Comparison of ENCODE assay signal across 1 cellular context in the genomic region with DNA sequence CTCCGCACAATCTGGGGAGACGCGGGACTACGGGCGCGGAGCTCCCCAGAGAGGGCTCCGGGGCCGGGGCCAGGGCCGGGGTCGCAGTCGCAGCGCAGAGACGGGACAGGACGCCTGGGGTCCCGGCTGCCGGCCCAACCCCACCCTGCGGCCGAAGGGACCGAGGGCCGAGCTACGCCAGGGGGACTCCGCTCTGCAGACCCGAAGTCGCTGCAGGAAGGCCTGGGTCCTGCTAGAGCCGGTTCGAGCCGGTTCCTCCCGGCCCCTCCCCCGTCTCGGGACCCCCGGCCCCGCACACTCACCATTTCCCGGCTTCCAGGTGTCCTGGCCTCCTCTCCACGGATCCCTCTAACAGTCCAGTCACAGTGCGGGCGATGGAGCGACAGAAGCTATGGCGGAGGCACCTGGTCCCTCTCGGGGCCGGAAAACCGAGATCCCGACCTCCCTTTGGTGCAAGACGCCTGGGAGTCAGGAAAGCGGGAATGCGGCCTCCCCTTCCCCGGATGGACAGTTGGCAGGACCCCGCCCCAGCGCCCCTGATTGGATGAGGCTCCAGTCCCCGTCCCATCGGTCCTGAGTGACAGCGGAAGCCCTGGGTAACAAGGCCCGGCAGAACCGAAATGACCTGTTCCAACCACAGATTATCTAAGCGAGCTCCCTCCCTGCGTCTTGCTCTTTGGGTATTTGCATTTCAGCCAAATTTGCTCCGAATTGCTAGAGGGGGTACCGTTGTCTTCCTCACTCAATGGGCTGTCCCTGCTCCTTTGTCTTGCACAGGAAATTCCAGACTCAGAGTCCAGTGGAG.
TF ChIP-seq lines count a peak whose summit lies in the region.

A gene (minus strand): TSS at position 481 of the 805 bp plus-strand sequence. CDS start 176 bp downstream, at position 305.

TF ChIP-seq in HepG2, 621 proteins besides CTCF, POLR2A, EP300 and RAD21 (continued from another document and continues in another):
- peak; percentile 62 for TF ChIP-seq XRCC5 (optimal IDR thresholded peaks at IDR 0.05; ENCODE audit: low read length)
- TF ChIP-seq ZZZ3 (CRISPR knock-in tag; IDR thresholded peaks at IDR 0.05; ENCODE audit: borderline replicate concordance): peak; percentile 39; the same call in 1 of the 2 replicates
- TF ChIP-seq, protein P1, sequence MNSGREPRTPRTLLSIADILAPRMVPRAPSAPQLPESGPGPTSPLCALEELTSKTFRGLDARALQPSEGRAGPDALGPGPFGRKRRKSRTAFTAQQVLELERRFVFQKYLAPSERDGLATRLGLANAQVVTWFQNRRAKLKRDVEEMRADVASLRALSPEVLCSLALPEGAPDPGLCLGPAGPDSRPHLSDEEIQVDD (CRISPR knock-in tag; IDR thresholded peaks at IDR 0.05; ENCODE audit: borderline replicate concordance): no peak
- no peak for TF ChIP-seq PHB2 (IDR thresholded peaks at IDR 0.05; ENCODE audit: partially characterized antibody)
- no peak for TF ChIP-seq EED (CRISPR knock-in tag; IDR thresholded peaks at IDR 0.05)
- no peak for TF ChIP-seq TP53 (CRISPR knock-in tag; conservative IDR thresholded peaks at IDR 0.05)
- TF ChIP-seq GTF2F1 (IDR thresholded peaks at IDR 0.05; ENCODE audit: low read length): no peak
- TF ChIP-seq RFX1 (IDR thresholded peaks at IDR 0.05): no peak
- TF ChIP-seq, protein P2, sequence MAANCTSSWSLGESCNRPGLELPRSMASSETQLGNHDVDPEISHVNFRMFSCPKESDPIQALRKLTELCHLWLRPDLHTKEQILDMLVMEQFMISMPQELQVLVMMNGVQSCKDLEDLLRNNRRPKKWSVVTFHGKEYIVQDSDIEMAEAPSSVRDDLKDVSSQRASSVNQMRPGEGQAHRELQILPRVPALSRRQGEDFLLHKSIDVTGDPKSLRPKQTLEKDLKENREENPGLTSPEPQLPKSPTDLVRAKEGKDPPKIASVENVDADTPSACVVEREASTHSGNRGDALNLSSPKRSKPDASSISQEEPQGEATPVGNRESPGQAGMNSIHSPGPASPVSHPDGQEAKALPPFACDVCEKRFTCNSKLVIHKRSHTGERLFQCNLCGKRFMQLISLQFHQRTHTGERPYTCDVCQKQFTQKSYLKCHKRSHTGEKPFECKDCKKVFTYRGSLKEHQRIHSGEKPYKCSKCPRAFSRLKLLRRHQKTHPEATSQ (CRISPR knock-in tag; IDR thresholded peaks at IDR 0.05; ENCODE audit: borderline replicate concordance): no peak
- TF ChIP-seq HNRNPL (IDR thresholded peaks at IDR 0.05; ENCODE audit: low read depth, low read length): no peak
- TF ChIP-seq HMG20A (CRISPR knock-in tag; IDR thresholded peaks at IDR 0.05; ENCODE audit: borderline replicate concordance): no peak
- TF ChIP-seq, protein P3, sequence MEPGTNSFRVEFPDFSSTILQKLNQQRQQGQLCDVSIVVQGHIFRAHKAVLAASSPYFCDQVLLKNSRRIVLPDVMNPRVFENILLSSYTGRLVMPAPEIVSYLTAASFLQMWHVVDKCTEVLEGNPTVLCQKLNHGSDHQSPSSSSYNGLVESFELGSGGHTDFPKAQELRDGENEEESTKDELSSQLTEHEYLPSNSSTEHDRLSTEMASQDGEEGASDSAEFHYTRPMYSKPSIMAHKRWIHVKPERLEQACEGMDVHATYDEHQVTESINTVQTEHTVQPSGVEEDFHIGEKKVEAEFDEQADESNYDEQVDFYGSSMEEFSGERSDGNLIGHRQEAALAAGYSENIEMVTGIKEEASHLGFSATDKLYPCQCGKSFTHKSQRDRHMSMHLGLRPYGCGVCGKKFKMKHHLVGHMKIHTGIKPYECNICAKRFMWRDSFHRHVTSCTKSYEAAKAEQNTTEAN (CRISPR knock-in tag; conservative IDR thresholded peaks at IDR 0.05): no peak
- TF ChIP-seq, protein P4, sequence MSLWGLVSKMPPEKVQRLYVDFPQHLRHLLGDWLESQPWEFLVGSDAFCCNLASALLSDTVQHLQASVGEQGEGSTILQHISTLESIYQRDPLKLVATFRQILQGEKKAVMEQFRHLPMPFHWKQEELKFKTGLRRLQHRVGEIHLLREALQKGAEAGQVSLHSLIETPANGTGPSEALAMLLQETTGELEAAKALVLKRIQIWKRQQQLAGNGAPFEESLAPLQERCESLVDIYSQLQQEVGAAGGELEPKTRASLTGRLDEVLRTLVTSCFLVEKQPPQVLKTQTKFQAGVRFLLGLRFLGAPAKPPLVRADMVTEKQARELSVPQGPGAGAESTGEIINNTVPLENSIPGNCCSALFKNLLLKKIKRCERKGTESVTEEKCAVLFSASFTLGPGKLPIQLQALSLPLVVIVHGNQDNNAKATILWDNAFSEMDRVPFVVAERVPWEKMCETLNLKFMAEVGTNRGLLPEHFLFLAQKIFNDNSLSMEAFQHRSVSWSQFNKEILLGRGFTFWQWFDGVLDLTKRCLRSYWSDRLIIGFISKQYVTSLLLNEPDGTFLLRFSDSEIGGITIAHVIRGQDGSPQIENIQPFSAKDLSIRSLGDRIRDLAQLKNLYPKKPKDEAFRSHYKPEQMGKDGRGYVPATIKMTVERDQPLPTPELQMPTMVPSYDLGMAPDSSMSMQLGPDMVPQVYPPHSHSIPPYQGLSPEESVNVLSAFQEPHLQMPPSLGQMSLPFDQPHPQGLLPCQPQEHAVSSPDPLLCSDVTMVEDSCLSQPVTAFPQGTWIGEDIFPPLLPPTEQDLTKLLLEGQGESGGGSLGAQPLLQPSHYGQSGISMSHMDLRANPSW (CRISPR knock-in tag; IDR thresholded peaks at IDR 0.05; ENCODE audit: borderline replicate concordance): no peak
- TF ChIP-seq HOXA7 (CRISPR knock-in tag; IDR thresholded peaks at IDR 0.05): no peak
- TF ChIP-seq ADNP (CRISPR knock-in tag; IDR thresholded peaks at IDR 0.05): no peak
- no peak for TF ChIP-seq MAFG (CRISPR knock-in tag; IDR thresholded peaks at IDR 0.05)
- peak; percentile 52; the same call in 1 of the 2 replicates for TF ChIP-seq PHF21A (CRISPR knock-in tag; IDR thresholded peaks at IDR 0.05)
- 0 out of 2 replicates have a peak, but pooled peaks have one; percentile 39 for TF ChIP-seq ZNF34 (CRISPR knock-in tag; IDR thresholded peaks at IDR 0.05; ENCODE audit: borderline replicate concordance)
- no peak for TF ChIP-seq BHLHE40 (IDR thresholded peaks at IDR 0.05; ENCODE audit: low read length)
- TF ChIP-seq, protein P5, sequence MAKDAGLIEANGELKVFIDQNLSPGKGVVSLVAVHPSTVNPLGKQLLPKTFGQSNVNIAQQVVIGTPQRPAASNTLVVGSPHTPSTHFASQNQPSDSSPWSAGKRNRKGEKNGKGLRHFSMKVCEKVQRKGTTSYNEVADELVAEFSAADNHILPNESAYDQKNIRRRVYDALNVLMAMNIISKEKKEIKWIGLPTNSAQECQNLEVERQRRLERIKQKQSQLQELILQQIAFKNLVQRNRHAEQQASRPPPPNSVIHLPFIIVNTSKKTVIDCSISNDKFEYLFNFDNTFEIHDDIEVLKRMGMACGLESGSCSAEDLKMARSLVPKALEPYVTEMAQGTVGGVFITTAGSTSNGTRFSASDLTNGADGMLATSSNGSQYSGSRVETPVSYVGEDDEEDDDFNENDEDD (CRISPR knock-in tag; IDR thresholded peaks at IDR 0.05; ENCODE audit: borderline replicate concordance): peak; percentile 38; the same call in 1 of the 2 replicates
- no peak; the same call in 1 of the 2 replicates for TF ChIP-seq STAG1 (CRISPR knock-in tag; IDR thresholded peaks at IDR 0.05)
- TF ChIP-seq ZNF207 (IDR thresholded peaks at IDR 0.05; ENCODE audit: borderline replicate concordance): no peak
- TF ChIP-seq FOXK2 (IDR thresholded peaks at IDR 0.05): no peak
- TF ChIP-seq, protein P6, sequence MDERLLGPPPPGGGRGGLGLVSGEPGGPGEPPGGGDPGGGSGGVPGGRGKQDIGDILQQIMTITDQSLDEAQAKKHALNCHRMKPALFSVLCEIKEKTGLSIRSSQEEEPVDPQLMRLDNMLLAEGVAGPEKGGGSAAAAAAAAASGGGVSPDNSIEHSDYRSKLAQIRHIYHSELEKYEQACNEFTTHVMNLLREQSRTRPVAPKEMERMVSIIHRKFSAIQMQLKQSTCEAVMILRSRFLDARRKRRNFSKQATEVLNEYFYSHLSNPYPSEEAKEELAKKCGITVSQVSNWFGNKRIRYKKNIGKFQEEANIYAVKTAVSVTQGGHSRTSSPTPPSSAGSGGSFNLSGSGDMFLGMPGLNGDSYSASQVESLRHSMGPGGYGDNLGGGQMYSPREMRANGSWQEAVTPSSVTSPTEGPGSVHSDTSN (CRISPR knock-in tag; IDR thresholded peaks at IDR 0.05): peak; percentile 89
- peak; percentile 32; the same call in 1 of the 2 replicates for TF ChIP-seq MXD4 (CRISPR knock-in tag; IDR thresholded peaks at IDR 0.05)
- 0 out of 2 replicates have a peak, but pooled peaks have one; percentile 44 for TF ChIP-seq MEIS2 (CRISPR knock-in tag; IDR thresholded peaks at IDR 0.05)
- TF ChIP-seq NPAS2 (CRISPR knock-in tag; IDR thresholded peaks at IDR 0.05; ENCODE audit: borderline replicate concordance): no peak
- no peak for TF ChIP-seq ZBTB1 (CRISPR knock-in tag; IDR thresholded peaks at IDR 0.05; ENCODE audit: borderline replicate concordance)
- TF ChIP-seq ZNF543 (CRISPR knock-in tag; IDR thresholded peaks at IDR 0.05): peak; percentile 74; the same call in 1 of the 2 replicates
- no peak for TF ChIP-seq ZMAT3 (CRISPR knock-in tag; conservative IDR thresholded peaks at IDR 0.05)
- TF ChIP-seq GATA4 (IDR thresholded peaks at IDR 0.05; ENCODE audit: borderline replicate concordance, low read depth): peak; percentile 47; the same call in 1 of the 2 replicates
- TF ChIP-seq, protein P7, sequence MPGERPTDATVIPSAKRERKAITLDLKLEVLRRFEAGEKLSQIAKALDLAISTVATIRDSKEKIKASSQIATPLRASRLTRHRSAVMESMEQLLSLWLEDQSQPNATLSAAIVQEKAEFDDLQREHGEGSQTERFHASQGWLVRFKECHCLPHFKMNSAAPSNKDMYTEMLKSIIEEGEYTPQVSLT (CRISPR knock-in tag; IDR thresholded peaks at IDR 0.05; ENCODE audit: borderline replicate concordance, low read depth): no peak
- no peak; the same call in 1 of the 2 replicates for TF ChIP-seq NRL (CRISPR knock-in tag; IDR thresholded peaks at IDR 0.05; ENCODE audit: borderline replicate concordance)
- no peak for TF ChIP-seq ZNF678 (CRISPR knock-in tag; IDR thresholded peaks at IDR 0.05)
- TF ChIP-seq, protein P8, sequence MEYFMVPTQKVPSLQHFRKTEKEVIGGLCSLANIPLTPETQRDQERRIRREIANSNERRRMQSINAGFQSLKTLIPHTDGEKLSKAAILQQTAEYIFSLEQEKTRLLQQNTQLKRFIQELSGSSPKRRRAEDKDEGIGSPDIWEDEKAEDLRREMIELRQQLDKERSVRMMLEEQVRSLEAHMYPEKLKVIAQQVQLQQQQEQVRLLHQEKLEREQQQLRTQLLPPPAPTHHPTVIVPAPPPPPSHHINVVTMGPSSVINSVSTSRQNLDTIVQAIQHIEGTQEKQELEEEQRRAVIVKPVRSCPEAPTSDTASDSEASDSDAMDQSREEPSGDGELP (IDR thresholded peaks at IDR 0.05; ENCODE audit: borderline replicate concordance, low read depth): no peak
- TF ChIP-seq RBM39 (IDR thresholded peaks at IDR 0.05; ENCODE audit: low read depth, low read length, poor library complexity, severe bottlenecking): no peak
- no peak for TF ChIP-seq SMARCC2 (IDR thresholded peaks at IDR 0.05)
- TF ChIP-seq, protein P9, sequence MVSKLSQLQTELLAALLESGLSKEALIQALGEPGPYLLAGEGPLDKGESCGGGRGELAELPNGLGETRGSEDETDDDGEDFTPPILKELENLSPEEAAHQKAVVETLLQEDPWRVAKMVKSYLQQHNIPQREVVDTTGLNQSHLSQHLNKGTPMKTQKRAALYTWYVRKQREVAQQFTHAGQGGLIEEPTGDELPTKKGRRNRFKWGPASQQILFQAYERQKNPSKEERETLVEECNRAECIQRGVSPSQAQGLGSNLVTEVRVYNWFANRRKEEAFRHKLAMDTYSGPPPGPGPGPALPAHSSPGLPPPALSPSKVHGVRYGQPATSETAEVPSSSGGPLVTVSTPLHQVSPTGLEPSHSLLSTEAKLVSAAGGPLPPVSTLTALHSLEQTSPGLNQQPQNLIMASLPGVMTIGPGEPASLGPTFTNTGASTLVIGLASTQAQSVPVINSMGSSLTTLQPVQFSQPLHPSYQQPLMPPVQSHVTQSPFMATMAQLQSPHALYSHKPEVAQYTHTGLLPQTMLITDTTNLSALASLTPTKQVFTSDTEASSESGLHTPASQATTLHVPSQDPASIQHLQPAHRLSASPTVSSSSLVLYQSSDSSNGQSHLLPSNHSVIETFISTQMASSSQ (IDR thresholded peaks at IDR 0.05; ENCODE audit: low read depth): no peak
- TF ChIP-seq, protein P9 (CRISPR knock-in tag; IDR thresholded peaks at IDR 0.05; ENCODE audit: borderline replicate concordance): peak; percentile 72
- no peak for TF ChIP-seq NCOR1 (IDR thresholded peaks at IDR 0.05; ENCODE audit: borderline replicate concordance, low read length)
- no peak for TF ChIP-seq ZNF530 (CRISPR knock-in tag; IDR thresholded peaks at IDR 0.05; ENCODE audit: low read depth)
- peak; percentile 92 for TF ChIP-seq NFYB (CRISPR knock-in tag; IDR thresholded peaks at IDR 0.05)
- TF ChIP-seq, protein P10, sequence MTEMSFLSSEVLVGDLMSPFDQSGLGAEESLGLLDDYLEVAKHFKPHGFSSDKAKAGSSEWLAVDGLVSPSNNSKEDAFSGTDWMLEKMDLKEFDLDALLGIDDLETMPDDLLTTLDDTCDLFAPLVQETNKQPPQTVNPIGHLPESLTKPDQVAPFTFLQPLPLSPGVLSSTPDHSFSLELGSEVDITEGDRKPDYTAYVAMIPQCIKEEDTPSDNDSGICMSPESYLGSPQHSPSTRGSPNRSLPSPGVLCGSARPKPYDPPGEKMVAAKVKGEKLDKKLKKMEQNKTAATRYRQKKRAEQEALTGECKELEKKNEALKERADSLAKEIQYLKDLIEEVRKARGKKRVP (CRISPR knock-in tag; IDR thresholded peaks at IDR 0.05): no peak
- 0 out of 2 replicates have a peak, but pooled peaks have one; percentile 47 for TF ChIP-seq DR1 (CRISPR knock-in tag; IDR thresholded peaks at IDR 0.05)
- TF ChIP-seq BORCS8-MEF2B (CRISPR knock-in tag; IDR thresholded peaks at IDR 0.05): peak; percentile 69; the same call in 1 of the 2 replicates
- no peak for TF ChIP-seq FOXC1 (CRISPR knock-in tag; IDR thresholded peaks at IDR 0.05; ENCODE audit: borderline replicate concordance)
- no peak for TF ChIP-seq ZBTB8A (CRISPR knock-in tag; IDR thresholded peaks at IDR 0.05; ENCODE audit: borderline replicate concordance, low read depth)
- no peak for TF ChIP-seq MIER2 (CRISPR knock-in tag; IDR thresholded peaks at IDR 0.05)
- no peak for TF ChIP-seq NFRKB (IDR thresholded peaks at IDR 0.05)
- peak; percentile 56; the same call in 1 of the 2 replicates for TF ChIP-seq CCDC6 (CRISPR knock-in tag; IDR thresholded peaks at IDR 0.05)
- TF ChIP-seq, protein P11, sequence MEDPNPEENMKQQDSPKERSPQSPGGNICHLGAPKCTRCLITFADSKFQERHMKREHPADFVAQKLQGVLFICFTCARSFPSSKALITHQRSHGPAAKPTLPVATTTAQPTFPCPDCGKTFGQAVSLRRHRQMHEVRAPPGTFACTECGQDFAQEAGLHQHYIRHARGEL (CRISPR knock-in tag; IDR thresholded peaks at IDR 0.05): no peak
